19 cellular contexts compared by ENCODE assay signal in genomic region chr21:37062592-37062933, GRCh38. TPM values are rescaled to one million over a fixed set of nuclear protein-coding genes. Genes with fewer than 3 reads are reported as not detected.
DNase-seq lines count a peak whose midpoint lies in the region; ATAC-seq and TF ChIP-seq lines count a peak whose summit lies in the region.
"Had no signal": no experiment of that assay in that cellular context is flagged by ENCODE, and none has a peak within 500 bp of the region (broad histone marks: within the 10 kb centered on the region; RNA-seq: fewer than 3 reads in every experiment).

No MANE protein-coding gene starts in this region.

- no peak overlapping the region for H2BK5ac ChIP-seq in neuronal stem cell (ENCODE audit: low read length)

- no peak overlapping the region for H3K4ac ChIP-seq in neuronal stem cell (ENCODE audit: low read length)

- no TSS peak for BruUV-seq in OCI-LY7 (replicated peaks; lab: Mats Ljungman, UMichigan)

- no peaks in the 10 kb centered on the region for H3K9me3 ChIP-seq in DOHH2 (ENCODE audit: control insufficient read depth, insufficient read depth, low read length)
- no peaks in the 10 kb centered on the region for H3K9me3 ChIP-seq in OCI-LY7 (ENCODE audit: low read length)
- no peaks in the 10 kb centered on the region for H3K9me3 ChIP-seq in smooth muscle cell (replicated peaks; ENCODE audit: low read depth)
- peaks cover 0 to 2% of the 10 kb centered on the region in 2 donors for H3K9me3 ChIP-seq in neuronal stem cell (replicated peaks in 1 of 2; ENCODE audit: control insufficient read depth in 2 of 2, insufficient read depth in 1 of 2, low read depth in 1 of 2, low read length in 2 of 2)

- intact Hi-C loops in OCI-LY7 (cut with micrococcal nuclease; ENCODE audit: unreplicated experiment): no loop called here

- H3F3A ChIP-seq in DOHH2 (ENCODE audit: control insufficient read depth, insufficient read depth) (no peaks in the 10 kb centered on the region; the same call in none of the 2 replicates), smooth muscle cell (ENCODE audit: low read depth) (peaks cover 10% of the 10 kb centered on the region)

- no peaks in the 10 kb centered on the region for H3K9me3 Mint-ChIP-seq in endothelial cell (ENCODE audit: unreplicated experiment)
- H3K9me3 Mint-ChIP-seq: CD8-positive, alpha-beta T cell had no signal

- H3K23ac ChIP-seq in neuronal stem cell (ENCODE audit: low read depth, low read length, poor library complexity): no peak overlapping the region

- no peaks in the 10 kb centered on the region for H3K27me3 ChIP-seq in DOHH2 (ENCODE audit: control insufficient read depth, low read length)
- H3K27me3 ChIP-seq in smooth muscle cell (ENCODE audit: low read depth): no peaks in the 10 kb centered on the region
- no peaks in the 10 kb centered on the region for H3K27me3 ChIP-seq in neuronal stem cell (ENCODE audit: control insufficient read depth in 3 of 3, insufficient read depth in 3 of 3, low read depth in 1 of 3, low read length in 3 of 3)

- H3K4me3 ChIP-seq in DOHH2 (ENCODE audit: low read length) (no peak overlapping the region), OCI-LY7 (ENCODE audit: low read depth, low read length, poor library complexity, severe bottlenecking) (peak overlapping the region; percentile 8), smooth muscle cell (no peak overlapping the region), neuronal stem cell (ENCODE audit: low read length in 2 of 2) (no peak overlapping the region)

- no peak overlapping the region for H2BK15ac ChIP-seq in neuronal stem cell (ENCODE audit: low read length)

- no peaks in the 10 kb centered on the region for H3K9me2 ChIP-seq in DOHH2 (replicated peaks; ENCODE audit: control insufficient read depth, low read length)
- no peaks in the 10 kb centered on the region for H3K9me2 ChIP-seq in OCI-LY7 (ENCODE audit: insufficient read depth, low read length)

- H3K4me2 ChIP-seq in DOHH2 (ENCODE audit: low read length): peak overlapping the region; percentile 56
- H3K4me2 ChIP-seq in OCI-LY7 (ENCODE audit: low read length): peak overlapping the region; percentile 54
- H3K4me2 ChIP-seq in smooth muscle cell: peak overlapping the region; percentile 53
- H3K4me2 ChIP-seq in neuronal stem cell (ENCODE audit: insufficient read depth, low read length, poor library complexity, severe bottlenecking): no peak overlapping the region

- POLR2A ChIA-PET in OCI-LY7 (lab: Charles Lee): interaction anchor here (1.3 kb wide), 1 partner anchor 10 kb away, joined by 5 read pairs; no protein-coding TSS in a partner anchor

- H3K36me3 Mint-ChIP-seq in endothelial cell (ENCODE audit: low read depth, unreplicated experiment): peaks cover 13% of the 10 kb centered on the region

- H3K4me1 ChIP-seq in DOHH2 (ENCODE audit: control insufficient read depth, low read length) (peaks cover 45% of the 10 kb centered on the region), OCI-LY7 (ENCODE audit: insufficient read depth, low read length, poor library complexity, severe bottlenecking) (peaks cover 43% of the 10 kb centered on the region), smooth muscle cell (ENCODE audit: low read depth) (peaks cover 25% of the 10 kb centered on the region), neuronal stem cell (ENCODE audit: control insufficient read depth in 2 of 2, insufficient read depth in 1 of 2, low read depth in 1 of 2, low read length in 2 of 2) (peaks cover 24 to 43% of the 10 kb centered on the region in 2 donors)

- H3K27me3 Mint-ChIP-seq in endothelial cell (ENCODE audit: unreplicated experiment): peaks cover 4% of the 10 kb centered on the region

- H3K4me3 Mint-ChIP-seq in endothelial cell (ENCODE audit: unreplicated experiment): no peak overlapping the region
- H3K4me3 Mint-ChIP-seq: CD8-positive, alpha-beta T cell had no signal

- DNase-seq in OCI-LY7 (ENCODE audit: low spot score) (no peak), endothelial cell (ENCODE audit: low spot score) (no peak), smooth muscle cell (lab: John Stamatoyannopoulos, UW; ENCODE audit: unreplicated experiment) (no peak), NCI-H748 (lab: John Stamatoyannopoulos, UW; ENCODE audit: unreplicated experiment) (no peak), neuronal stem cell (ENCODE audit: low spot score) (no peak)
- DNase-seq: CD8-positive, alpha-beta T cell; GDM1; KBM-7; NCI-H1092; NCI-H1436; NCI-H2227 treated with DMSO at 0.1 percent for 48 hours; NCI-H510A; NCI-H774; PC-3; Right ventricle myocardium superior had no signal

- no peak overlapping the region for H2AK5ac ChIP-seq in neuronal stem cell (ENCODE audit: low read depth, low read length)

- H4K20me1 ChIP-seq in DOHH2 (ENCODE audit: control insufficient read depth, insufficient read depth, low read depth, low read length): no peaks in the 10 kb centered on the region
- H4K20me1 ChIP-seq in OCI-LY7 (ENCODE audit: insufficient read depth, low read length): no peaks in the 10 kb centered on the region
- no peaks in the 10 kb centered on the region for H4K20me1 ChIP-seq in smooth muscle cell (ENCODE audit: low read depth)

- ATAC-seq in HG03469 (IDR thresholded peaks at IDR 0.05; ENCODE audit: unreplicated experiment): no peak
- ATAC-seq: CD8-positive, alpha-beta T cell; HCT116; PC-3 had no signal

- H2BK120ac ChIP-seq in neuronal stem cell (ENCODE audit: low read depth, low read length): no peak overlapping the region

- peaks cover 35% of the 10 kb centered on the region for H3K4me1 Mint-ChIP-seq in endothelial cell (ENCODE audit: unreplicated experiment)

- peaks cover 3% of the 10 kb centered on the region for H3K36me3 ChIP-seq in DOHH2 (ENCODE audit: control insufficient read depth, low read length)
- peaks cover 8% of the 10 kb centered on the region; the same call in 1 of the 2 replicates for H3K36me3 ChIP-seq in OCI-LY7 (ENCODE audit: insufficient read depth, low read length)
- H3K36me3 ChIP-seq in smooth muscle cell (ENCODE audit: low read depth): no peaks in the 10 kb centered on the region
- H3K36me3 ChIP-seq in neuronal stem cell (replicated peaks in 1 of 2; ENCODE audit: control insufficient read depth in 2 of 2, insufficient read depth in 2 of 2, low read length in 2 of 2): peaks cover 0 to 28% of the 10 kb centered on the region in 2 donors

- no peak overlapping the region for H3K14ac ChIP-seq in neuronal stem cell (ENCODE audit: low read length)

- no peak overlapping the region for H3K18ac ChIP-seq in neuronal stem cell (ENCODE audit: low read length)

- CTCF ChIA-PET in OCI-LY7 (lab: Charles Lee; ENCODE audit: unreplicated experiment): no interaction called here

- H2AFZ ChIP-seq in OCI-LY7 (ENCODE audit: low read length) (peak overlapping the region; percentile 2; the same call in 1 of the 2 replicates), smooth muscle cell (ENCODE audit: low read depth) (no peak overlapping the region), neuronal stem cell (ENCODE audit: low read length) (no peak overlapping the region)

- H2BK12ac ChIP-seq in neuronal stem cell (ENCODE audit: low read length): no peak overlapping the region

- H3K79me1 ChIP-seq in neuronal stem cell (ENCODE audit: low read depth, low read length): no peaks in the 10 kb centered on the region

- no peak overlapping the region for H4K8ac ChIP-seq in neuronal stem cell (ENCODE audit: low read depth, low read length)

- no peak overlapping the region for H4K91ac ChIP-seq in neuronal stem cell (ENCODE audit: low read depth, low read length, poor library complexity)

- 81% methylated on average over 6 of the region's 6 CpGs for WGBS in smooth muscle cell (ENCODE audit: low lambda C conversion rate)
- no CpG with 5 or more reads among the region's 6 CpGs for WGBS in neuronal stem cell (ENCODE audit: extremely low coverage in 2 of 2, insufficient read length in 2 of 2, insufficient replicate concordance in 1 of 2), 2 donors

- H3K9ac ChIP-seq in smooth muscle cell (ENCODE audit: low read depth) (no peak overlapping the region), neuronal stem cell (ENCODE audit: low read depth, low read length, poor library complexity) (no peak overlapping the region)

- TF ChIP-seq CTCF in DOHH2 (IDR thresholded peaks at IDR 0.05; ENCODE audit: low read depth, low read length, poor library complexity, severe bottlenecking) (no peak), OCI-LY7 (conservative IDR thresholded peaks at IDR 0.05; ENCODE audit: low read length) (no peak), endothelial cell (IDR thresholded peaks at IDR 0.05; ENCODE audit: unreplicated experiment) (no peak), smooth muscle cell (IDR thresholded peaks at IDR 0.05; ENCODE audit: borderline replicate concordance, insufficient read depth, poor library complexity, severe bottlenecking) (no peak)

- H3K27ac Mint-ChIP-seq in endothelial cell (ENCODE audit: unreplicated experiment): peak overlapping the region; percentile 67
- H3K27ac Mint-ChIP-seq: CD8-positive, alpha-beta T cell had no signal

- H3K27ac ChIP-seq in DOHH2 (ENCODE audit: low read depth, low read length): no peak overlapping the region
- peak overlapping the region; percentile 15 for H3K27ac ChIP-seq in OCI-LY7 (ENCODE audit: low read depth, low read length, poor library complexity, severe bottlenecking)
- H3K27ac ChIP-seq in smooth muscle cell (ENCODE audit: low read depth): peak overlapping the region; percentile 81
- no peak overlapping the region for H3K27ac ChIP-seq in neuronal stem cell (replicated peaks; ENCODE audit: low read length)

- H3K79me2 ChIP-seq in DOHH2 (ENCODE audit: control insufficient read depth, low read length) (no peaks in the 10 kb centered on the region), OCI-LY7 (ENCODE audit: insufficient read depth, low read depth, low read length) (no peaks in the 10 kb centered on the region), smooth muscle cell (ENCODE audit: low read depth) (no peaks in the 10 kb centered on the region)

RNA-seq across cellular contexts. Expression of gene PIGP, which starts 10.3 kb away (rescaled TPM):
- 3.7 and 7.4 TPM in 2 replicates for total RNA-seq in OCI-LY7 (2014; rRNA removed; shearing (Covaris generic))
- 35.4 and 38.8 TPM in 2 replicates for total RNA-seq in OCI-LY7 (2022)
- total RNA-seq in endothelial cell (ENCODE audit: unreplicated experiment): 14.1 TPM
- total RNA-seq in smooth muscle cell: 13.8 and 15.4 TPM in 2 replicates
- 17.6 and 19.3 TPM in 2 replicates for polyA plus RNA-seq in smooth muscle cell
- polyA plus RNA-seq in neuronal stem cell (2013, experiment 1 of 2): 32.1 TPM
- 31.9 TPM for polyA plus RNA-seq in neuronal stem cell (2013, experiment 2 of 2)

RNA-seq across cellular contexts. Expression of gene TTC3, which starts 10.5 kb away (rescaled TPM):
- 73.5 and 92.1 TPM in 2 replicates for total RNA-seq in OCI-LY7 (2014; rRNA removed; shearing (Covaris generic))
- total RNA-seq in OCI-LY7 (2022): 86.4 and 90.0 TPM in 2 replicates
- total RNA-seq in endothelial cell (ENCODE audit: unreplicated experiment): 190 TPM
- total RNA-seq in smooth muscle cell: 224 and 331 TPM in 2 replicates
- 177 and 193 TPM in 2 replicates for polyA plus RNA-seq in smooth muscle cell
- polyA plus RNA-seq in neuronal stem cell (2013, experiment 1 of 2): 156 TPM
- 163 TPM for polyA plus RNA-seq in neuronal stem cell (2013, experiment 2 of 2)

RNA-seq across cellular contexts. Expression of gene RIPPLY3, which starts 56.1 kb away (rescaled TPM):
- not detected in 2 replicates for total RNA-seq in OCI-LY7 (2014; rRNA removed; shearing (Covaris generic))
- total RNA-seq in OCI-LY7 (2022): not detected in 2 replicates
- total RNA-seq in endothelial cell (ENCODE audit: unreplicated experiment): 86.4 TPM
- total RNA-seq in smooth muscle cell: not detected in 2 replicates
- not detected in 2 replicates for polyA plus RNA-seq in smooth muscle cell
- 4.6 TPM for polyA plus RNA-seq in neuronal stem cell (2013, experiment 1 of 2)
- polyA plus RNA-seq in neuronal stem cell (2013, experiment 2 of 2): 4.4 TPM
- total RNA-seq: CD8-positive, alpha-beta T cell; Right ventricle myocardium superior; RPMI7951 had no signal

Comparison
In these comparisons a context has a peak if more than half of its experiments do, and no peak if none do; other contexts are left out.
1. H3K27ac ChIP-seq: peak in OCI-LY7 (single experiment) and smooth muscle cell (single experiment); none in DOHH2 (single experiment) and neuronal stem cell (single experiment).
2. RNA of gene RIPPLY3, which starts 56.1 kb away (total RNA-seq): 86.4 TPM in endothelial cell (single experiment); not detected in OCI-LY7 and not detected in smooth muscle cell; every median in the first group is over 10 times any median in the second.